ENCODE assay signal across 21 cellular contexts in the genomic region with DNA sequence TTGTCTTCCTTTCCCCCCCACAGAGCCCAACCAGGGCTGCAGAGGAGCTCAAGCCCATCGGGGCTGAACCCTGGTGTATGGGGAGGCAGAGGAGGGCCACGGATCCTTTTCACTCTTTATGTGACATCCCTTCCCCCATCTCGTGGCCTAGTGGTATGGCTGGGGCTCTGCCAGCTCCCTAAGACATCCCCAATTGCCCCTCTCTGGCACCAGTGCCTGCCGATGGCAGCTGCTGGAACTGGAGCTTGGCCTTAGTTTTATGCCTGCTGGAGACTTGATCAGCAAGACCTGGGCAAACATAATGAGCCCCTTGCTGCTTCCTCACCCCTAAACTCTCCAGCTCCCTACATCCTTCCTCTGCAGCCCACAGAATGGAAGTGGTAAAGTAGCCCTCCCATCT. TPM values are rescaled to one million over a fixed set of nuclear protein-coding genes. Genes with fewer than 3 reads are reported as not detected.
A peak's percentile ranks its signal among the peaks of the same experiment; 100 is the strongest.
DNase-seq lines count a peak whose midpoint lies in the region; ATAC-seq, FAIRE-seq and TF ChIP-seq lines count a peak whose summit lies in the region.
"Had no signal": no experiment of that assay in that cellular context is flagged by ENCODE, and none has a peak within 500 bp of the region (broad histone marks: within the 10 kb centered on the region; RNA-seq: fewer than 3 reads in every experiment).

No MANE protein-coding gene starts in this region.

- no peak overlapping the region for H2BK5ac ChIP-seq in IMR-90 (ENCODE audit: low read depth, low read length, poor library complexity, severe bottlenecking)

- no peak overlapping the region for H3K23ac ChIP-seq in IMR-90 (ENCODE audit: low read depth, low read length)

- no peak for TF ChIP-seq RAD21 in IMR-90 (IDR thresholded peaks at IDR 0.05; ENCODE audit: low read length)
- TF ChIP-seq RAD21 in K562 (CRISPR knock-in tag; conservative IDR thresholded peaks at IDR 0.05 in 1 of 2, IDR thresholded peaks at IDR 0.05 in 1 of 2): no peak

- H2BK20ac ChIP-seq in IMR-90 (ENCODE audit: low read depth, low read length): no peak overlapping the region

- no peak for ATAC-seq in IMR-90 (ENCODE audit: low read depth)
- ATAC-seq in K562: peak; percentile 21
- no peak for ATAC-seq in GM21717 (IDR thresholded peaks at IDR 0.05; ENCODE audit: unreplicated experiment)
- ATAC-seq: esophagus mucosa, gastroesophageal sphincter had no signal

- peaks cover 4% of the 10 kb centered on the region; the same call in 1 of the 2 replicates for H3K27me3 ChIP-seq in IMR-90 (ENCODE audit: control insufficient read depth, insufficient read depth, low read length)
- H3K27me3 ChIP-seq in K562 (ENCODE audit: control insufficient read depth in 2 of 2, insufficient read depth in 2 of 2, low read length in 2 of 2): no peaks in the 10 kb centered on the region
- H3K27me3 ChIP-seq: gastroesophageal sphincter, ovary, SJSA1 had no signal

- no peak for TF ChIP-seq CTCF in IMR-90 (conservative IDR thresholded peaks at IDR 0.05; ENCODE audit: low read depth, low read length)
- no peak for TF ChIP-seq CTCF in K562 (IDR thresholded peaks at IDR 0.05 in 2 of 3, conservative IDR thresholded peaks at IDR 0.05 in 1 of 3; ENCODE audit: insufficient read depth in 2 of 3, low read depth in 1 of 3, low read length in 3 of 3)

- H2AK9ac ChIP-seq in IMR-90 (replicated peaks; ENCODE audit: low read depth, low read length, poor library complexity): peak overlapping the region; percentile 66

- no peaks in the 10 kb centered on the region for H3K4me1 ChIP-seq in IMR-90 (ENCODE audit: control insufficient read depth, insufficient read depth, low read length)
- peaks cover 0 to 5% of the 10 kb centered on the region in 2 experiments; a peak in 3 of 5 replicates for H3K4me1 ChIP-seq in K562 (replicated peaks in 1 of 2; ENCODE audit: control insufficient read depth in 2 of 2, insufficient read depth in 2 of 2, low read length in 2 of 2)
- H3K4me1 ChIP-seq: gastroesophageal sphincter had no signal

- H3K9ac ChIP-seq in IMR-90 (ENCODE audit: low read depth, low read length): no peak overlapping the region
- H3K9ac ChIP-seq in K562 (ENCODE audit: insufficient read depth in 1 of 2, low read depth in 2 of 2, low read length in 2 of 2): peak overlapping the region; percentile 36 to 66; a peak in 3 of 4 replicates
- H3K9ac ChIP-seq: GM23248 had no signal

- H3K9me1 ChIP-seq in IMR-90 (ENCODE audit: insufficient read depth, low read length) (no peaks in the 10 kb centered on the region), K562 (ENCODE audit: control insufficient read depth, insufficient read depth, low read length) (no peaks in the 10 kb centered on the region)

- H3K79me1 ChIP-seq in IMR-90 (ENCODE audit: low read depth in 1 of 2, low read length in 2 of 2): no peaks in the 10 kb centered on the region

- CTCF ChIA-PET in IMR-90 (lab: Yijun Ruan, JAX) (interaction anchor here (0.6 to 1.5 kb wide), 2 partner anchors 10 to 19 kb away, joined by 4 to 5 read pairs; no protein-coding TSS in a partner anchor), K562 (lab: Yijun Ruan, JAX; ENCODE audit: low intra/inter-chr PET ratio) (no interaction called here)

- H3K4me3 ChIP-seq in IMR-90 (ENCODE audit: insufficient read depth, low read depth, low read length) (no peak overlapping the region), K562 (no peak overlapping the region)
- H3K4me3 ChIP-seq: gastroesophageal sphincter, GM23248, ovary, SJSA1, thoracic aorta had no signal

- H4K8ac ChIP-seq in IMR-90 (ENCODE audit: low read depth in 2 of 2, low read length in 2 of 2): no peak overlapping the region

- H4K91ac ChIP-seq in IMR-90 (ENCODE audit: insufficient read depth, low read depth, low read length): no peak overlapping the region

- no CpG with 5 or more reads among the region's 4 CpGs for WGBS in IMR-90 (ENCODE audit: extremely low coverage in 2 of 2, insufficient read length in 1 of 2), 2 experiments
- WGBS in K562 (ENCODE audit: insufficient coverage, low coverage, missing lambda C conversion rate): 29% methylated on average over 4 of the region's 4 CpGs

- intact Hi-C loops in IMR-90 (cut with micrococcal nuclease): no loop called here
- intact Hi-C loops in K562 (cut with micrococcal nuclease): no loop called here
- intact Hi-C loops in posterior vena cava (cut with DNase I): no loop called here

- no peak overlapping the region for H2BK120ac ChIP-seq in IMR-90 (ENCODE audit: low read depth, low read length)

- DNase-seq in activated T-cell treated with anti-CD3 and anti-CD28 coated beads, Interleukin-2, amount 50 U/mL, for 1 hour: peak; percentile 14
- DNase-seq in activated T-cell treated with anti-CD3 and anti-CD28 coated beads for 4 hours: no peak
- no peak for DNase-seq in IMR-90
- no peak for DNase-seq in K562 (ENCODE audit: extremely low read depth in 1 of 4, low spot score in 3 of 4)
- DNase-seq in posterior vena cava (ENCODE audit: low spot score): peak; percentile 34
- no peak for DNase-seq in T-helper 1 cell
- no peak for DNase-seq in AG08396 (ENCODE audit: low spot score)
- DNase-seq: activated B cell treated with CpG ODN at 0.5 μM for 24 hours; effector memory CD4-positive, alpha-beta T cell; GM23248; mammary epithelial cell; NCI-H1930; NCI-H226; stimulated activated naive CD4-positive, alpha-beta T cell had no signal

- H3K9me3 ChIP-seq in IMR-90 (ENCODE audit: control insufficient read depth, insufficient read depth, low read length) (no peaks in the 10 kb centered on the region), K562 (replicated peaks; ENCODE audit: control insufficient read depth, insufficient read depth, low read depth, low read length) (no peaks in the 10 kb centered on the region)
- H3K9me3 ChIP-seq: gastroesophageal sphincter, ovary, SJSA1, thoracic aorta had no signal

- TF ChIP-seq POLR2A in IMR-90 (IDR thresholded peaks at IDR 0.05; ENCODE audit: low read depth, low read length) (no peak), K562 (conservative IDR thresholded peaks at IDR 0.05) (no peak)

- in situ Hi-C loops in IMR-90 (cut with MboI; ENCODE audit: low sequenced_read_pairs): no loop called here
- in situ Hi-C loops in K562 (cut with MboI): no loop called here

- H3K14ac ChIP-seq in IMR-90 (replicated peaks; ENCODE audit: low read depth, low read length): no peak overlapping the region

- H3K18ac ChIP-seq in IMR-90 (ENCODE audit: low read depth, low read length): no peak overlapping the region

- no peak overlapping the region for H3K56ac ChIP-seq in IMR-90 (ENCODE audit: extremely low read depth, insufficient read depth, low read length)

- no peak overlapping the region for H4K5ac ChIP-seq in IMR-90 (ENCODE audit: low read depth, low read length)

- peak overlapping the region; percentile 65 for H2AFZ ChIP-seq in IMR-90 (replicated peaks; ENCODE audit: low read length, poor library complexity)
- H2AFZ ChIP-seq in K562 (ENCODE audit: low read depth, low read length): peak overlapping the region; percentile 78
- H2AFZ ChIP-seq: GM23248 had no signal

- H3K79me2 ChIP-seq in K562 (ENCODE audit: control insufficient read depth, insufficient read depth, low read length): no peaks in the 10 kb centered on the region

- H3K36me3 ChIP-seq in IMR-90 (ENCODE audit: control insufficient read depth, insufficient read depth, low read length): no peaks in the 10 kb centered on the region
- H3K36me3 ChIP-seq in K562 (ENCODE audit: control insufficient read depth, insufficient read depth, low read length): no peaks in the 10 kb centered on the region
- H3K36me3 ChIP-seq: gastroesophageal sphincter, ovary, SJSA1, thoracic aorta had no signal

- H4K20me1 ChIP-seq in IMR-90 (ENCODE audit: insufficient read depth, low read length) (no peaks in the 10 kb centered on the region), K562 (replicated peaks; ENCODE audit: control insufficient read depth, insufficient read depth, low read length) (no peaks in the 10 kb centered on the region)

- no peak overlapping the region for H3K4ac ChIP-seq in IMR-90 (ENCODE audit: low read depth, low read length)

- BruUV-seq in IMR-90 (replicated peaks; lab: Mats Ljungman, UMichigan) (no TSS peak), K562 (replicated peaks; lab: Mats Ljungman, UMichigan) (no TSS peak)

- FAIRE-seq in K562 (lab: Jason Lieb, UNC): no peak
- FAIRE-seq: GM19239 had no signal

- TF ChIP-seq EP300 in K562 (IDR thresholded peaks at IDR 0.05; ENCODE audit: low read length): no peak

- H3K4me2 ChIP-seq in IMR-90 (ENCODE audit: low read depth, low read length) (no peak overlapping the region), K562 (ENCODE audit: insufficient read depth, low read length) (peak overlapping the region; percentile 28; the same call in 1 of the 2 replicates)

- POLR2A ChIA-PET in IMR-90 (lab: Charles Lee; ENCODE audit: unreplicated experiment): no interaction called here
- POLR2A ChIA-PET in K562 (lab: Yijun Ruan, JAX): interaction anchor here (0.6 to 0.9 kb wide), 3 partner anchors 8 to 18 kb away, joined by 3 read pairs; partner anchors contain the start of genes IGFBP4 and TOP2A

- no peak overlapping the region for H2AK5ac ChIP-seq in IMR-90 (ENCODE audit: low read depth, low read length)

- H3K27ac ChIP-seq in IMR-90 (ENCODE audit: insufficient read depth, low read length) (no peak overlapping the region), K562 (ENCODE audit: extremely low read depth, low read depth, low read length) (no peak overlapping the region)
- H3K27ac ChIP-seq: gastroesophageal sphincter, GM23248, ovary, SJSA1, thoracic aorta had no signal

- H2BK15ac ChIP-seq in IMR-90 (ENCODE audit: low read depth, low read length): no peak overlapping the region

- dilution Hi-C loops in IMR-90 (cut with HindIII; ENCODE audit: low sequenced_read_pairs, unreplicated experiment): no loop called here

RNA-seq across cellular contexts. Expression of gene TOP2A, which starts 8.0 kb away (rescaled TPM):
- total RNA-seq in IMR-90 (2012; rRNA removed) (68.5 and 118 TPM in 2 replicates), K562 (2014; rRNA removed) (131 and 133 TPM in 2 replicates), K562 (2014; rRNA removed; fragmentation: Illumina TruSeq; extraction: Trizol) (335 and 375 TPM in 2 replicates), K562 (2015; rRNA removed; fragmentation: Illumina TruSeq; extraction: Trizol) (257 and 281 TPM in 2 replicates), K562 (2021) (266 and 282 TPM in 2 replicates), posterior vena cava (1 to 10 TPM; 1.1 to 2.2 TPM)
- polyA plus RNA-seq in IMR-90 (2012; rRNA removed) (40.2 and 43.4 TPM in 2 replicates), K562 (2011; rRNA removed) (150 and 347 TPM in 2 replicates), K562 (2014; fragmentation: Illumina TruSeq; extraction: Trizol) (204 and 233 TPM in 2 replicates), K562 (2014; fragmentation: Nextera tagmentation; extraction: Ambion mirVana) (100 to 1,000 TPM; 175 to 259 TPM), K562 (2014; rRNA removed) (163 and 185 TPM in 2 replicates)
- 3.3 and 5.3 TPM in 2 replicates for polyA plus RNA-seq in IMR-90 (2012; cell fraction: cytosol; rRNA removed)
- polyA plus RNA-seq in IMR-90 (2012; cell fraction: nucleus; rRNA removed; ENCODE audit: low replicate concordance): 2.7 and 19.5 TPM in 2 replicates
- 65.1 and 280 TPM in 2 replicates for total RNA-seq in K562 (2011; cell fraction: chromatin; rRNA removed; ENCODE audit: low replicate concordance)
- 39.0 and 56.5 TPM in 2 replicates for total RNA-seq in K562 (2011; cell fraction: nucleolus; rRNA removed)
- total RNA-seq in K562 (2011; cell fraction: nucleoplasm; rRNA removed): 105 and 126 TPM in 2 replicates
- polyA plus RNA-seq in K562 (2011; cell fraction: cytosol; rRNA removed): 39.7 and 72.0 TPM in 2 replicates
- 94.7 and 101 TPM in 2 replicates for polyA plus RNA-seq in K562 (2011; cell fraction: nucleus; rRNA removed)
- polyA plus RNA-seq in K562 (2012): 250 and 293 TPM in 2 replicates
- polyA minus RNA-seq in K562 (2011; rRNA and poly(A)+ RNA removed): 222 and 350 TPM in 2 replicates
- 60.8 and 128 TPM in 2 replicates for polyA minus RNA-seq in K562 (2011; cell fraction: cytosol; rRNA and poly(A)+ RNA removed)
- 61.9 and 96.7 TPM in 2 replicates for polyA minus RNA-seq in K562 (2011; cell fraction: nucleus; rRNA and poly(A)+ RNA removed)

RNA-seq across cellular contexts. Expression of gene IGFBP4, which starts 17.5 kb away (rescaled TPM):
- 257 and 308 TPM in 2 replicates for total RNA-seq in IMR-90 (2012; rRNA removed)
- polyA plus RNA-seq in IMR-90 (2012; rRNA removed): 1,187 TPM in 2 replicates
- 1,397 and 1,707 TPM in 2 replicates for polyA plus RNA-seq in IMR-90 (2012; cell fraction: cytosol; rRNA removed)
- 452 and 510 TPM in 2 replicates for polyA plus RNA-seq in IMR-90 (2012; cell fraction: nucleus; rRNA removed; ENCODE audit: low replicate concordance)
- total RNA-seq in K562 (2011; cell fraction: chromatin; rRNA removed; ENCODE audit: low replicate concordance): 53.3 and 148 TPM in 2 replicates
- total RNA-seq in K562 (2011; cell fraction: nucleolus; rRNA removed): 159 and 208 TPM in 2 replicates
- 156 and 209 TPM in 2 replicates for total RNA-seq in K562 (2011; cell fraction: nucleoplasm; rRNA removed)
- total RNA-seq in K562 (2014; rRNA removed): 17.8 and 18.6 TPM in 2 replicates
- 18.1 and 18.3 TPM in 2 replicates for total RNA-seq in K562 (2014; rRNA removed; fragmentation: Illumina TruSeq; extraction: Trizol)
- total RNA-seq in K562 (2015; rRNA removed; fragmentation: Illumina TruSeq; extraction: Trizol): 12.0 and 12.6 TPM in 2 replicates
- total RNA-seq in K562 (2021): 87.6 and 99.8 TPM in 2 replicates
- 47.2 and 98.1 TPM in 2 replicates for polyA plus RNA-seq in K562 (2011; rRNA removed)
- 47.0 and 129 TPM in 2 replicates for polyA plus RNA-seq in K562 (2011; cell fraction: cytosol; rRNA removed)
- 23.9 and 76.5 TPM in 2 replicates for polyA plus RNA-seq in K562 (2011; cell fraction: nucleus; rRNA removed)
- 64.1 and 158 TPM in 2 replicates for polyA plus RNA-seq in K562 (2012)
- 46.6 and 64.4 TPM in 2 replicates for polyA plus RNA-seq in K562 (2014; fragmentation: Illumina TruSeq; extraction: Trizol)
- 10 to 100 TPM in 1 of 2 experiments, 1 to 10 TPM in 1; 8.8 to 10.8 TPM for polyA plus RNA-seq in K562 (2014; fragmentation: Nextera tagmentation; extraction: Ambion mirVana)
- polyA plus RNA-seq in K562 (2014; rRNA removed): 37.5 and 43.5 TPM in 2 replicates
- 39.8 and 98.7 TPM in 2 replicates for polyA minus RNA-seq in K562 (2011; rRNA and poly(A)+ RNA removed)
- polyA minus RNA-seq in K562 (2011; cell fraction: cytosol; rRNA and poly(A)+ RNA removed): 51.3 and 106 TPM in 2 replicates
- polyA minus RNA-seq in K562 (2011; cell fraction: nucleus; rRNA and poly(A)+ RNA removed): 11.2 and 17.0 TPM in 2 replicates
- 1,000 to 10,000 TPM; 1,004 to 1,451 TPM for total RNA-seq in posterior vena cava

Comparison
In these comparisons a context has a peak if more than half of its experiments do, and no peak if none do; other contexts are left out.
1. DNase-seq: peak in activated T-cell treated with anti-CD3 and anti-CD28 coated beads, Interleukin-2, amount 50 U/mL, for 1 hour (single experiment) and posterior vena cava (single experiment); none in activated T-cell treated with anti-CD3 and anti-CD28 coated beads for 4 hours (single experiment), IMR-90 (single experiment), K562 (0 of 4), T-helper 1 cell (0 of 5) and AG08396 (single experiment).
2. RNA of gene TOP2A, which starts 8.0 kb away (total RNA-seq): 39.0 to 375 TPM in K562 and 68.5 to 118 TPM in IMR-90; 1.1 to 2.2 TPM in posterior vena cava; every median in the first group is over 10 times any median in the second.